ENCODE assay signal across 15 cellular contexts in genomic region chr17:53088501-53088900, GRCh38.
DNase-seq lines count a peak whose midpoint lies in the region; ATAC-seq and TF ChIP-seq lines count a peak whose summit lies in the region.
"Had no signal": no experiment of that assay in that cellular context is flagged by ENCODE, and none has a peak within 500 bp of the region (broad histone marks: within the 10 kb centered on the region; RNA-seq: fewer than 3 reads in every experiment).

No MANE protein-coding gene starts in this region.

- TF ChIP-seq EP300 in esophagus muscularis mucosa (IDR thresholded peaks at IDR 0.05), result no peak

- WGBS in psoas muscle, 3 donors, result 25 to 63% (median 37%) methylated on average over 7 of the region's 7 CpGs
- 80% methylated on average over 7 of the region's 7 CpGs for WGBS in esophagus muscularis mucosa

- H3K27me3 ChIP-seq in psoas muscle (ENCODE audit: insufficient read depth in 3 of 3, low read length in 2 of 3) (no peaks in the 10 kb centered on the region), esophagus muscularis mucosa (no peaks in the 10 kb centered on the region)

- TF ChIP-seq POLR2A in esophagus muscularis mucosa (IDR thresholded peaks at IDR 0.05; ENCODE audit: low read depth), result no peak

- DNase-seq in G401 (ENCODE audit: low spot score) (peak; percentile 75), cerebellum (ENCODE audit: low spot score) (peak; percentile 10), psoas muscle (no peak), esophagus muscularis mucosa (ENCODE audit: extremely low spot score) (no peak)
- DNase-seq in activated T-cell treated with anti-CD3 and anti-CD28 coated beads, Interleukin-2, amount 50 U/mL, for 1 hour, result no peak
- DNase-seq: Calu3; CD4-positive, alpha-beta memory T cell; COR-L47; DMS79; EL; GF-D8; GM23248; H9 had no signal

- peak overlapping the region; percentile 44 for H3K4me3 ChIP-seq in psoas muscle
- H3K4me3 ChIP-seq in esophagus muscularis mucosa, result no peak overlapping the region
- H3K4me3 ChIP-seq: GM23248 had no signal

- H3K36me3 ChIP-seq in psoas muscle (ENCODE audit: insufficient read depth in 1 of 2, low read depth in 1 of 2) (no peaks in the 10 kb centered on the region), esophagus muscularis mucosa (no peaks in the 10 kb centered on the region)

- no peak for TF ChIP-seq CTCF in psoas muscle (IDR thresholded peaks at IDR 0.05)
- TF ChIP-seq CTCF in esophagus muscularis mucosa (IDR thresholded peaks at IDR 0.05), result no peak

- ATAC-seq in psoas muscle (no peak), GM18517 (IDR thresholded peaks at IDR 0.05; ENCODE audit: unreplicated experiment) (no peak)
- ATAC-seq: HCT116 had no signal

- in situ Hi-C loops in G401 (cut with HindIII; ENCODE audit: low sequenced_read_pairs), result no loop called here

- H3K4me1 ChIP-seq in psoas muscle (peaks cover 33% of the 10 kb centered on the region), esophagus muscularis mucosa (no peaks in the 10 kb centered on the region)

- H3K27ac ChIP-seq in psoas muscle (no peak overlapping the region), esophagus muscularis mucosa (replicated peaks in 1 of 4) (no peak overlapping the region)
- H3K27ac ChIP-seq: GM23248 had no signal

- H3K9me3 ChIP-seq in psoas muscle (no peaks in the 10 kb centered on the region), esophagus muscularis mucosa (no peaks in the 10 kb centered on the region)

- intact Hi-C loops in psoas muscle (cut with DNase I) (no loop called here), esophagus muscularis mucosa (cut with DNase I) (no loop called here)

Comparison
In these comparisons a context has a peak if more than half of its experiments do, and no peak if none do; other contexts are left out.
1. DNase-seq: peak in G401 (single experiment) and cerebellum (single experiment); none in psoas muscle (0 of 2), activated T-cell treated with anti-CD3 and anti-CD28 coated beads, Interleukin-2, amount 50 U/mL, for 1 hour (single experiment) and esophagus muscularis mucosa (single experiment).